Comparison of ENCODE assay signal across 8 cellular contexts in the genomic region with DNA sequence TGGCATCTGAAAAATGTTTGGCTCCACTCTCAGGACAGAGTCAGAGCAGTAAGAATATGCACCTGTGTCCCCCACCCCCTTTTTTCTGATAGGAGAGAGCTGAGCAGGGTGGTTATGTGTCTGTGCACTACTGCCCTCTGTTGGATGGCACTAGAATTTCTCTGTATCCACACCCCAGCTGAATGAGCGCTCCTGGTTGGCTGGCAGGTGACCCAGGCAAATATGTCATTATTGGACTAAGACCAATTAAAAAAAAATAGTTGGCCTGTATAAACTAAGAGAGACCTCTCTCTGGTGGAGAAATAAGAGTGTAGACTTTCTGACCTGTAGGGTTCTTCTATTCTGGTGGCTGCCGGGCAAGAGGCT.
DNase-seq lines count a peak whose midpoint lies in the region; ATAC-seq and TF ChIP-seq lines count a peak whose summit lies in the region.

No MANE protein-coding gene starts in this region.

- TF ChIP-seq POLR2A in stomach (IDR thresholded peaks at IDR 0.05): no peak

- peak; percentile 30 for TF ChIP-seq CTCF in HL-60 (IDR thresholded peaks at IDR 0.05; ENCODE audit: insufficient read depth, low read length)
- TF ChIP-seq CTCF in astrocyte of the cerebellum (IDR thresholded peaks at IDR 0.05; ENCODE audit: low read depth, low read length, missing control alignments): peak; percentile 85
- peak in 5 of 7 experiments; percentile 15 to 48 (median 43) for TF ChIP-seq CTCF in stomach (IDR thresholded peaks at IDR 0.05)

- H3K27me3 ChIP-seq in HL-60 (ENCODE audit: insufficient read depth, poor library complexity, severe bottlenecking): no peaks in the 10 kb centered on the region
- peaks cover 0 to 14% (median 0%) of the 10 kb centered on the region in 3 donors for H3K27me3 ChIP-seq in stomach

- DNase-seq in DMS 273 (lab: John Stamatoyannopoulos, UW; ENCODE audit: unreplicated experiment): peak; percentile 68
- DNase-seq in HL-60 (ENCODE audit: low read depth in 1 of 2, low spot score in 1 of 2): peak; percentile 24 to 33
- peak; percentile 69 for DNase-seq in NCI-H748 treated with DMSO at 0.1 percent for 48 hours (lab: John Stamatoyannopoulos, UW)
- peak; percentile 42 for DNase-seq in astrocyte of the cerebellum (ENCODE audit: low read depth)
- DNase-seq in islet precursor cell: peak; percentile 63
- DNase-seq in stomach: peak; percentile 32
- DNase-seq in activated CD8-positive, alpha-beta memory T cell treated with anti-CD3 and anti-CD28 coated beads for 24 hours: no peak

- H3K4me1 ChIP-seq in stomach: peaks cover 0 to 16% (median 6%) of the 10 kb centered on the region in 4 donors

- H3K27ac ChIP-seq in HL-60 (replicated peaks) (no peak overlapping the region), stomach (no peak overlapping the region)

- no peaks in the 10 kb centered on the region for H3K36me3 ChIP-seq in stomach

- WGBS in stomach, 5 donors: 13 to 27% (median 19%) methylated on average over 2 of the region's 2 CpGs

- intact Hi-C loops in stomach (cut with DNase I; ENCODE audit: low total_unique reads): no loop called here

- ATAC-seq in GM19397 (IDR thresholded peaks at IDR 0.05; ENCODE audit: unreplicated experiment): peak; percentile 71

- in situ Hi-C loops in astrocyte of the cerebellum (cut with HindIII; ENCODE audit: low sequenced_read_pairs): no loop called here

- H3K9me3 ChIP-seq in stomach: no peaks in the 10 kb centered on the region

- H3K4me3 ChIP-seq in HL-60 (replicated peaks; ENCODE audit: insufficient read depth, low read length) (no peak overlapping the region), astrocyte of the cerebellum (ENCODE audit: low read depth, low read length) (no peak overlapping the region), stomach (no peak overlapping the region)

- no peak for TF ChIP-seq EP300 in stomach (IDR thresholded peaks at IDR 0.05)

Comparison
In these comparisons a context has a peak if more than half of its experiments do, and no peak if none do; other contexts are left out.
1. CTCF ChIP-seq: peak in every context shown above with its lines; median percentile 85 in astrocyte of the cerebellum; 43 in stomach; 30 in HL-60.